In the genomic region with DNA sequence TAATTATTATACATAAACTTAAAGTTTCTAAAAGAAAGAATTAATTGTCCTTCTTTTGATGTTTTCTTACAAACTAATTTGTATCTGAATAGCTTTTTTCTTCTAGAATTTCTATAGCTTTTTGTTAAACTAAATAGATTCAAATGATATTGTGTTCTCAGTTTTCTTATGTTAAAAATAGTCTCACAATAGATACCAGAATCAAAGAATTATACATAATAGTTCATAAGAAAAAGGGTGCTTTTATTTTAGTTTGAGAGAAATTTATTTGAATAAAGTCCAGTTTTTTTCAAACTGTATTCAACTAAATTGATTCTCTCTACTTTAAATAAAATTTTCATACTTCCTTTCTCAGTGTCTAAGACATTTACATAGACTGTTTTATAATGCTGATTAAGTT, we compare ENCODE assay signal across 17 cellular contexts.
DNase-seq lines count a peak whose midpoint lies in the region; ATAC-seq, FAIRE-seq and TF ChIP-seq lines count a peak whose summit lies in the region.
"Had no signal": no experiment of that assay in that cellular context is flagged by ENCODE, and none has a peak within 500 bp of the region (broad histone marks: within the 10 kb centered on the region; RNA-seq: fewer than 3 reads in every experiment).

No MANE protein-coding gene starts in this region.

- no peak overlapping the region for H3K14ac ChIP-seq in H9 (ENCODE audit: insufficient read depth, low read length)

- H3K4me3 ChIP-seq in small intestine (ENCODE audit: low read depth in 1 of 2, low read length in 2 of 2) (no peak overlapping the region), mesendoderm (ENCODE audit: low read length) (no peak overlapping the region)
- H3K4me3 ChIP-seq: A549, GM23248, HAP-1 had no signal

- H3K36me3 ChIP-seq in small intestine (ENCODE audit: control insufficient read depth in 2 of 2, insufficient read depth in 2 of 2, low read length in 2 of 2), result no peaks in the 10 kb centered on the region
- H3K36me3 ChIP-seq in mesendoderm (ENCODE audit: control insufficient read depth, insufficient read depth, low read length), result no peaks in the 10 kb centered on the region
- H3K36me3 ChIP-seq: BE2C, HAP-1 had no signal

- H3K4me1 Mint-ChIP-seq in H9, result peaks cover 37 to 53% of the 10 kb centered on the region in 2 experiments
- H3K4me1 Mint-ChIP-seq: CD4-positive, alpha-beta memory T cell had no signal

- H4K91ac ChIP-seq in H9 (ENCODE audit: insufficient read length, low read depth, low read length), result no peak overlapping the region

- H2BK20ac ChIP-seq in H9 (ENCODE audit: low read depth, low read length, poor library complexity, severe bottlenecking), result no peak overlapping the region

- H3K9me3 ChIP-seq in H9 (ENCODE audit: control insufficient read depth, low read depth, low read length) (no peaks in the 10 kb centered on the region), small intestine (ENCODE audit: control insufficient read depth, low read depth) (no peaks in the 10 kb centered on the region)
- H3K9me3 ChIP-seq: A549, BE2C, HAP-1 had no signal

- FAIRE-seq in RCC 7860 (lab: Jason Lieb, UNC) (peak; percentile 72), frontal cortex (lab: Jason Lieb, UNC) (peak; percentile 74), small intestine (lab: Jason Lieb, UNC) (peak; percentile 79)
- FAIRE-seq: A549, HTR-8/SVneo had no signal

- H3K23me2 ChIP-seq in H9 (ENCODE audit: insufficient read length, low read depth, low read length, poor library complexity, severe bottlenecking), result no peaks in the 10 kb centered on the region

- H3K18ac ChIP-seq in H9 (ENCODE audit: insufficient read length, low read depth, low read length) (no peak overlapping the region), mesendoderm (ENCODE audit: low read length) (no peak overlapping the region)

- no peaks in the 10 kb centered on the region for H4K20me1 ChIP-seq in H9 (ENCODE audit: control insufficient read depth, insufficient read depth, insufficient read length)

- H3K4ac ChIP-seq in H9 (ENCODE audit: low read depth, low read length), result no peak overlapping the region
- H3K4ac ChIP-seq in mesendoderm (ENCODE audit: low read depth, low read length), result no peak overlapping the region

- no peaks in the 10 kb centered on the region for H3K27me3 ChIP-seq in H9 (ENCODE audit: insufficient read depth, low read length)
- H3K27me3 ChIP-seq in small intestine (ENCODE audit: control insufficient read depth in 2 of 2, insufficient read depth in 2 of 2, low read length in 2 of 2), result no peaks in the 10 kb centered on the region
- H3K27me3 ChIP-seq in mesendoderm (ENCODE audit: insufficient read depth, low read length, poor library complexity), result no peaks in the 10 kb centered on the region
- H3K27me3 ChIP-seq: BE2C had no signal

- H3T11ph ChIP-seq in H9 (ENCODE audit: low read length), result no peak overlapping the region

- H4K5ac ChIP-seq in H9 (ENCODE audit: insufficient read length, low read depth, low read length) (no peak overlapping the region), mesendoderm (ENCODE audit: low read length) (no peak overlapping the region)

- no peak for ATAC-seq in HG03097 (IDR thresholded peaks at IDR 0.05; ENCODE audit: low FRiP score, unreplicated experiment)
- ATAC-seq: A549 had no signal

- TF ChIP-seq CTCF in H9 (conservative IDR thresholded peaks at IDR 0.05), result no peak

- no peak overlapping the region for H3K27ac ChIP-seq in H9 (ENCODE audit: insufficient read length, low read depth, low read length)
- H3K27ac ChIP-seq in small intestine (ENCODE audit: low read depth in 1 of 2, low read length in 1 of 2), result no peak overlapping the region
- H3K27ac ChIP-seq in mesendoderm (ENCODE audit: low read depth, low read length), result no peak overlapping the region
- H3K27ac ChIP-seq: A549, C4-2B, GM23248 had no signal

- H3K23ac ChIP-seq in H9 (ENCODE audit: insufficient read length, low read depth, low read length), result no peak overlapping the region
- no peak overlapping the region for H3K23ac ChIP-seq in mesendoderm (ENCODE audit: low read length)

- H4K8ac ChIP-seq in H9 (replicated peaks; ENCODE audit: insufficient read length, low read depth, low read length) (no peak overlapping the region), mesendoderm (ENCODE audit: low read depth, low read length) (no peak overlapping the region)

- no peak overlapping the region for H2BK12ac ChIP-seq in H9 (ENCODE audit: insufficient read length, low read depth, low read length)

- H2BK120ac ChIP-seq in H9 (ENCODE audit: low read depth, low read length, poor library complexity, severe bottlenecking), result no peak overlapping the region
- H2BK120ac ChIP-seq in mesendoderm (ENCODE audit: low read depth, low read length), result no peak overlapping the region

- no peak overlapping the region for H2BK5ac ChIP-seq in H9 (ENCODE audit: insufficient read length, low read length)
- no peak overlapping the region for H2BK5ac ChIP-seq in mesendoderm (ENCODE audit: low read length)

- DNase-seq in H9, result no peak
- DNase-seq in RCC 7860 (ENCODE audit: low spot score), result no peak
- no peak for DNase-seq in frontal cortex (ENCODE audit: low spot score in 2 of 2)
- DNase-seq in small intestine, result no peak
- no peak for DNase-seq in mesendoderm
- no peak for DNase-seq in putamen (ENCODE audit: low spot score)
- DNase-seq: BE2C; CD4-positive, alpha-beta memory T cell; DMS53; GM23248; IMR-90; KBM-7 had no signal

- no peaks in the 10 kb centered on the region for H3K27me3 Mint-ChIP-seq in H9 (ENCODE audit: low read depth)
- H3K27me3 Mint-ChIP-seq: CD4-positive, alpha-beta memory T cell had no signal

- H3K79me2 ChIP-seq in H9 (ENCODE audit: insufficient read depth, low read length) (no peaks in the 10 kb centered on the region), mesendoderm (ENCODE audit: control insufficient read depth, insufficient read depth, low read length) (no peaks in the 10 kb centered on the region)

- H2AK5ac ChIP-seq in H9 (ENCODE audit: insufficient read length, low read length), result no peak overlapping the region
- no peak overlapping the region for H2AK5ac ChIP-seq in mesendoderm (ENCODE audit: low read length)

- H2AFZ ChIP-seq in H9 (ENCODE audit: low read length), result no peak overlapping the region
- H2AFZ ChIP-seq: GM23248 had no signal

- no peak overlapping the region for H3K4me3 Mint-ChIP-seq in H9
- H3K4me3 Mint-ChIP-seq: CD4-positive, alpha-beta memory T cell had no signal

- H3K4me1 ChIP-seq in H9 (ENCODE audit: insufficient read depth, low read length), result no peaks in the 10 kb centered on the region; the same call in 1 of the 2 replicates
- H3K4me1 ChIP-seq in small intestine (ENCODE audit: control insufficient read depth in 2 of 2, insufficient read depth in 1 of 2, low read depth in 1 of 2, low read length in 1 of 2), result no peaks in the 10 kb centered on the region
- no peaks in the 10 kb centered on the region for H3K4me1 ChIP-seq in mesendoderm (ENCODE audit: control insufficient read depth, low read depth, low read length)
- H3K4me1 ChIP-seq: BE2C had no signal

- H2BK15ac ChIP-seq in H9 (ENCODE audit: low read depth, low read length), result no peak overlapping the region
- H2BK15ac ChIP-seq in mesendoderm (replicated peaks; ENCODE audit: low read depth), result no peak overlapping the region

- H3K9me3 Mint-ChIP-seq in H9, result no peaks in the 10 kb centered on the region

- H3K9ac ChIP-seq in H9 (ENCODE audit: extremely low read depth, insufficient read length, low read length) (no peak overlapping the region), mesendoderm (ENCODE audit: low read length) (no peak overlapping the region)
- H3K9ac ChIP-seq: GM23248 had no signal

- H3K4me2 ChIP-seq in H9 (ENCODE audit: insufficient read depth, insufficient read length, low read length) (no peak overlapping the region), mesendoderm (ENCODE audit: low read length) (no peak overlapping the region)
- H3K4me2 ChIP-seq: A549 had no signal

- H3K79me1 ChIP-seq in H9 (ENCODE audit: insufficient read depth, low read depth, low read length, poor library complexity, severe bottlenecking) (no peaks in the 10 kb centered on the region), mesendoderm (ENCODE audit: low read length) (no peaks in the 10 kb centered on the region)

- no peaks in the 10 kb centered on the region for H3K36me3 Mint-ChIP-seq in H9 (ENCODE audit: insufficient read depth in 1 of 3, low read depth in 3 of 3)
- H3K36me3 Mint-ChIP-seq: CD4-positive, alpha-beta memory T cell had no signal

- H3K56ac ChIP-seq in H9 (ENCODE audit: insufficient read length, low read depth, low read length) (no peak overlapping the region), mesendoderm (ENCODE audit: low read length) (no peak overlapping the region)

- H3K27ac Mint-ChIP-seq in H9, result peak overlapping the region; percentile 82 to 96 (median 93); a peak in 5 of 7 replicates
- H3K27ac Mint-ChIP-seq: CD4-positive, alpha-beta memory T cell had no signal
